In genomic region chr13:99905814-99906213, GRCh38 we compare ENCODE assay signal across 2 cellular contexts.
TF ChIP-seq lines count a peak whose summit lies in the region.

No MANE protein-coding gene starts in this region.

TF ChIP-seq in HepG2, 621 proteins besides CTCF, POLR2A, EP300 and RAD21 (continued from another document):
- TF ChIP-seq, protein P1, sequence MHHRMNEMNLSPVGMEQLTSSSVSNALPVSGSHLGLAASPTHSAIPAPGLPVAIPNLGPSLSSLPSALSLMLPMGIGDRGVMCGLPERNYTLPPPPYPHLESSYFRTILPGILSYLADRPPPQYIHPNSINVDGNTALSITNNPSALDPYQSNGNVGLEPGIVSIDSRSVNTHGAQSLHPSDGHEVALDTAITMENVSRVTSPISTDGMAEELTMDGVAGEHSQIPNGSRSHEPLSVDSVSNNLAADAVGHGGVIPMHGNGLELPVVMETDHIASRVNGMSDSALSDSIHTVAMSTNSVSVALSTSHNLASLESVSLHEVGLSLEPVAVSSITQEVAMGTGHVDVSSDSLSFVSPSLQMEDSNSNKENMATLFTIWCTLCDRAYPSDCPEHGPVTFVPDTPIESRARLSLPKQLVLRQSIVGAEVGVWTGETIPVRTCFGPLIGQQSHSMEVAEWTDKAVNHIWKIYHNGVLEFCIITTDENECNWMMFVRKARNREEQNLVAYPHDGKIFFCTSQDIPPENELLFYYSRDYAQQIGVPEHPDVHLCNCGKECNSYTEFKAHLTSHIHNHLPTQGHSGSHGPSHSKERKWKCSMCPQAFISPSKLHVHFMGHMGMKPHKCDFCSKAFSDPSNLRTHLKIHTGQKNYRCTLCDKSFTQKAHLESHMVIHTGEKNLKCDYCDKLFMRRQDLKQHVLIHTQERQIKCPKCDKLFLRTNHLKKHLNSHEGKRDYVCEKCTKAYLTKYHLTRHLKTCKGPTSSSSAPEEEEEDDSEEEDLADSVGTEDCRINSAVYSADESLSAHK (CRISPR knock-in tag; IDR thresholded peaks at IDR 0.05; ENCODE audit: borderline replicate concordance): no peak
TF ChIP-seq in HepG2: peak in this region for 1.

TF ChIP-seq in H1, 55 proteins besides CTCF, POLR2A, EP300 and RAD21 (continued from another document):
- no peak for TF ChIP-seq CHD1 (IDR thresholded peaks at IDR 0.05; ENCODE audit: low read depth, low read length)
- no peak for TF ChIP-seq TCF12 (IDR thresholded peaks at IDR 0.05; ENCODE audit: low read depth, low read length)
- no peak for TF ChIP-seq SIX5 (IDR thresholded peaks at IDR 0.05; ENCODE audit: low read depth, low read length)
- no peak for TF ChIP-seq CBX5 (IDR thresholded peaks at IDR 0.05; ENCODE audit: low read depth, low read length)
- no peak for TF ChIP-seq BCL11A (IDR thresholded peaks at IDR 0.05; ENCODE audit: low read depth in 2 of 2, low read length in 2 of 2)
- TF ChIP-seq SIRT6 (IDR thresholded peaks at IDR 0.05; ENCODE audit: low read length): no peak
- TF ChIP-seq HDAC2 (IDR thresholded peaks at IDR 0.05; ENCODE audit: borderline replicate concordance in 1 of 2, low read depth in 2 of 2, low read length in 2 of 2): no peak
